In the genomic region with DNA sequence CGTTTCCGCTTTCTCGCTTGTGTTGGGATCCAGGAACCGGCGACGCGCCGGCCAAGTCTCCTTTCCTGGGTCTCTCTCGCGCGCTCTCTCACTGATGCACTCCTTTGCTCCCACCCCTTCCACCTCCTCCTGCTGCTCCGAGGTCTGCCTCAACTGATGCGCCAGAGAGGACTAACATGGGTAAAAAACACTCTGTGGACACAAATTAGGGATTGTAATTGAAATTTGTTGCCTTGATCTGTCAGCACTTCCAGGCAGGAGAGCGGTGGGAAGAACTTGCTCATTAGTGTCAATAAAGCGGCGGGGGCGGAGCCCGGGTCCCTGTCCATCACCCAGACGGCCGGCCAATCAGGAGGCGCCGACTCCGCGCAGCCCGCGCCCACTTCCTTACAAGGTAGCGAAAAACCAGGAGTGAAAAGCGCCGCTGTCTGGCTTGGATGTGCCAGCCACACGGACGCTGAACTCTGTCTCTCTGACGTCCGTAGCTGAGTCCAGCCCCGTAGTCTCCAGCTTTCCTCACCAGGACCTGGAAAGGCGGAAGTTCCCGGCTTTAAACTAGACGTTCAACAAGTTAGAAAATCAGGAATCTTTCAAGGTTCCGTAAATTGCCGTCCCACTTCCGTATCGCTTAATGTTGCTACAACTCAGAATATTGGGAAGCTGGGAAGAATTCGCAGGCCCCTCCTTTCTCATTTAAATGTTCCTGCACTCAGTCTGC, we compare ENCODE assay signal across 8 cellular contexts. TPM values are rescaled to one million over a fixed set of nuclear protein-coding genes. Genes with fewer than 3 reads are reported as not detected.
A peak's percentile ranks its signal among the peaks of the same experiment; 100 is the strongest.
DNase-seq lines count a peak whose midpoint lies in the region; ATAC-seq, FAIRE-seq and TF ChIP-seq lines count a peak whose summit lies in the region.

Gene TBX18, minus strand, starts transcription at position 267 of the 718 bp plus-strand sequence. CDS start 417 bp downstream, outside the sequence.

- H3K27me3 ChIP-seq in fibroblast of lung (ENCODE audit: control insufficient read depth, insufficient read depth, low read length) (peaks cover 51% of the 10 kb centered on the region), mucosa of stomach (ENCODE audit: control insufficient read depth, insufficient read depth, low read length) (peaks cover 86% of the 10 kb centered on the region), upper lobe of right lung (peaks cover 100% of the 10 kb centered on the region)

- H3K9me3 ChIP-seq in A549 (no peaks in the 10 kb centered on the region), HEK293 (ENCODE audit: control insufficient read depth, insufficient read depth, low read depth, low read length) (no peaks in the 10 kb centered on the region), fibroblast of lung (ENCODE audit: control insufficient read depth, insufficient read depth, low read depth, low read length) (no peaks in the 10 kb centered on the region), mucosa of stomach (ENCODE audit: control insufficient read depth, low read length) (no peaks in the 10 kb centered on the region), upper lobe of right lung (no peaks in the 10 kb centered on the region)

- peak within 1 kb of the TSS; percentile 95 to 98 for H3K27ac ChIP-seq in A549
- peak within 1 kb of the TSS; percentile 97 for H3K27ac ChIP-seq in HEK293 (ENCODE audit: extremely low read depth, low read depth, low read length)
- H3K27ac ChIP-seq in fibroblast of lung (ENCODE audit: insufficient read depth, low read length): peak within 1 kb of the TSS; percentile 37
- H3K27ac ChIP-seq in upper lobe of right lung: no peak within 1 kb of the TSS

- TF ChIP-seq POLR2A in A549 (IDR thresholded peaks at IDR 0.05; ENCODE audit: low read length): 0 out of 2 replicates have a peak, but pooled peaks have one; percentile 39

- peak; percentile 78 to 85 for ATAC-seq in A549
- peak; percentile 77 for ATAC-seq in upper lobe of right lung
- ATAC-seq in GM19452 (IDR thresholded peaks at IDR 0.05; ENCODE audit: unreplicated experiment): no peak

- H3K36me3 ChIP-seq in HEK293 (ENCODE audit: control insufficient read depth in 2 of 2, insufficient read depth in 1 of 2, low read length in 2 of 2): peaks cover 4 to 5% of the 10 kb centered on the region in 2 experiments; a peak in 2 of 3 replicates
- H3K36me3 ChIP-seq in fibroblast of lung (ENCODE audit: control insufficient read depth, insufficient read depth, low read length): no peaks in the 10 kb centered on the region
- no peaks in the 10 kb centered on the region for H3K36me3 ChIP-seq in mucosa of stomach (ENCODE audit: control insufficient read depth, insufficient read depth, low read length)
- H3K36me3 ChIP-seq in upper lobe of right lung: no peaks in the 10 kb centered on the region

- peaks cover 8% of the 10 kb centered on the region for H3K4me1 Mint-ChIP-seq in T-helper 2 cell treated with Interferon-gamma antibody and Interleukin-4, amounts not matched to agents 5 μg/mL and 100 μg/mL, for 36 hours (ENCODE audit: low read depth)

- TF ChIP-seq CTCF in A549 (IDR thresholded peaks at IDR 0.05) (no peak), HEK293 (tag by site-specific recombination; IDR thresholded peaks at IDR 0.05) (no peak; the same call in 1 of the 2 replicates), fibroblast of lung (conservative IDR thresholded peaks at IDR 0.05 in 1 of 2, IDR thresholded peaks at IDR 0.05 in 1 of 2; ENCODE audit: low read depth in 1 of 2, low read length in 2 of 2) (peak in 1 of 2 donors; percentile 12), upper lobe of right lung (IDR thresholded peaks at IDR 0.05) (no peak)

- WGBS in A549 (ENCODE audit: missing lambda C conversion rate): 0% methylated on average over 31 of the region's 42 CpGs

- H3K79me2 ChIP-seq in fibroblast of lung (ENCODE audit: control insufficient read depth, insufficient read depth, low read length): no peaks in the 10 kb centered on the region

- peaks cover 10% of the 10 kb centered on the region for H3K9me3 Mint-ChIP-seq in T-helper 2 cell treated with Interferon-gamma antibody and Interleukin-4, amounts not matched to agents 5 μg/mL and 100 μg/mL, for 36 hours

- H3K27me3 Mint-ChIP-seq in T-helper 2 cell treated with Interferon-gamma antibody and Interleukin-4, amounts not matched to agents 5 μg/mL and 100 μg/mL, for 36 hours (ENCODE audit: low read depth): peaks cover 71% of the 10 kb centered on the region

- H3K36me3 Mint-ChIP-seq in T-helper 2 cell treated with Interferon-gamma antibody and Interleukin-4, amounts not matched to agents 5 μg/mL and 100 μg/mL, for 36 hours (ENCODE audit: low read depth): no peaks in the 10 kb centered on the region

- DNase-seq in A549 (ENCODE audit: low read depth in 1 of 2, low spot score in 1 of 2) (peak; percentile 67 to 98), fibroblast of lung (ENCODE audit: low read depth in 2 of 2) (peak; percentile 90 to 95), upper lobe of right lung (peak; percentile 74), NCI-H2196 (lab: John Stamatoyannopoulos, UW; ENCODE audit: unreplicated experiment) (no peak)
- DNase-seq in T-helper 2 cell treated with Interferon-gamma antibody and Interleukin-4, amounts not matched to agents 5 μg/mL and 100 μg/mL, for 36 hours (ENCODE audit: low spot score): no peak

- H3K4me1 ChIP-seq in A549 (peaks cover 18% of the 10 kb centered on the region), HEK293 (ENCODE audit: control insufficient read depth, insufficient read depth, low read length) (peaks cover 8% of the 10 kb centered on the region), fibroblast of lung (ENCODE audit: control insufficient read depth, extremely low read depth, insufficient read depth, low read length) (no peaks in the 10 kb centered on the region), mucosa of stomach (ENCODE audit: control insufficient read depth, insufficient read depth, low read length) (peaks cover 13% of the 10 kb centered on the region), upper lobe of right lung (peaks cover 6% of the 10 kb centered on the region)

- intact Hi-C loops in upper lobe of right lung (cut with DNase I): no loop called here

- peak within 1 kb of the TSS; percentile 5 for H3K9ac ChIP-seq in fibroblast of lung (ENCODE audit: insufficient read depth, low read length)
- H3K9ac ChIP-seq in mucosa of stomach (ENCODE audit: low read length): no peak within 1 kb of the TSS

- H3K4me3 Mint-ChIP-seq in T-helper 2 cell treated with Interferon-gamma antibody and Interleukin-4, amounts not matched to agents 5 μg/mL and 100 μg/mL, for 36 hours: peak within 1 kb of the TSS; percentile 67

- H2AFZ ChIP-seq in fibroblast of lung (ENCODE audit: low read length): peak within 1 kb of the TSS; percentile 43

- peak within 1 kb of the TSS; percentile 88 for H3K4me2 ChIP-seq in A549
- H3K4me2 ChIP-seq in fibroblast of lung (ENCODE audit: extremely low read depth, insufficient read depth, low read length): peak within 1 kb of the TSS; percentile 73

- FAIRE-seq in A549 (lab: Jason Lieb, UNC): peak; percentile 23

- CTCF ChIA-PET in A549 (lab: Yijun Ruan, JAX): interaction anchor here (0.8 to 4.0 kb wide), 3 partner anchors 9 to 339 kb away, joined by 3 to 26 read pairs (median 4); no protein-coding TSS in a partner anchor
- CTCF ChIA-PET in HEK293 (lab: Yijun Ruan, JAX): interaction anchor here (0.6 to 2.8 kb wide), 3 partner anchors 10 to 241 kb away, joined by 3 to 7 read pairs (median 3); no protein-coding TSS in a partner anchor

- POLR2A ChIA-PET in A549 (lab: Yijun Ruan, JAX): interaction anchor here (0.8 to 1.1 kb wide), 3 partner anchors 9 to 914 kb away, joined by 3 to 16 read pairs (median 4); no protein-coding TSS in a partner anchor
- POLR2A ChIA-PET in HEK293 (lab: Yijun Ruan, JAX): interaction anchor here (1.1 to 5.4 kb wide), 7 partner anchors 9 to 914 kb away, joined by 4 to 69 read pairs (median 6); partner anchors contain the start of gene SYNCRIP

- no peak for TF ChIP-seq RAD21 in A549 (conservative IDR thresholded peaks at IDR 0.05 in 1 of 2, IDR thresholded peaks at IDR 0.05 in 1 of 2)

- H3K27ac Mint-ChIP-seq in T-helper 2 cell treated with Interferon-gamma antibody and Interleukin-4, amounts not matched to agents 5 μg/mL and 100 μg/mL, for 36 hours: peak within 1 kb of the TSS; percentile 75

- TF ChIP-seq EP300 in A549 (IDR thresholded peaks at IDR 0.05): no peak

- H3K4me3 ChIP-seq in A549 (peak within 1 kb of the TSS; percentile 86), HEK293 (ENCODE audit: low read depth, low read length) (peak within 1 kb of the TSS; percentile 59), fibroblast of lung (replicated peaks in 1 of 4; ENCODE audit: control extremely low read depth in 1 of 4, insufficient read depth in 1 of 4, low read depth in 3 of 4, low read length in 4 of 4) (peak within 1 kb of the TSS; percentile 41 to 76 (median 57)), mucosa of stomach (ENCODE audit: low read length) (peak within 1 kb of the TSS; percentile 31), upper lobe of right lung (peak within 1 kb of the TSS; percentile 33)

- no peaks in the 10 kb centered on the region for H4K20me1 ChIP-seq in fibroblast of lung (ENCODE audit: control insufficient read depth, extremely low read depth, insufficient read depth, low read length)

TF ChIP-seq in A549, 52 proteins besides CTCF, POLR2A, EP300 and RAD21 (continues in another document):
- no peak for TF ChIP-seq NFE2L2 (conservative IDR thresholded peaks at IDR 0.05; ENCODE audit: low read length)

TF ChIP-seq in HEK293, 187 proteins besides CTCF, POLR2A, EP300 and RAD21 (continues in another document):
- TF ChIP-seq ZNF707 (tag by site-specific recombination; IDR thresholded peaks at IDR 0.05): no peak
- TF ChIP-seq, protein P1, sequence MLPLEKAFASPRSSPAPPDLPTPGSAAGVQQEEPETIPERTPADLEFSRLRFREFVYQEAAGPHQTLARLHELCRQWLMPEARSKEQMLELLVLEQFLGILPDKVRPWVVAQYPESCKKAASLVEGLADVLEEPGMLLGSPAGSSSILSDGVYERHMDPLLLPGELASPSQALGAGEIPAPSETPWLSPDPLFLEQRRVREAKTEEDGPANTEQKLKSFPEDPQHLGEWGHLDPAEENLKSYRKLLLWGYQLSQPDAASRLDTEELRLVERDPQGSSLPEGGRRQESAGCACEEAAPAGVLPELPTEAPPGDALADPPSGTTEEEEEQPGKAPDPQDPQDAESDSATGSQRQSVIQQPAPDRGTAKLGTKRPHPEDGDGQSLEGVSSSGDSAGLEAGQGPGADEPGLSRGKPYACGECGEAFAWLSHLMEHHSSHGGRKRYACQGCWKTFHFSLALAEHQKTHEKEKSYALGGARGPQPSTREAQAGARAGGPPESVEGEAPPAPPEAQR (tag by site-specific recombination; IDR thresholded peaks at IDR 0.05): no peak
- TF ChIP-seq ZSCAN23 (tag by site-specific recombination; IDR thresholded peaks at IDR 0.05): no peak

RNA-seq across cellular contexts. Expression of gene TBX18, which starts in this region (rescaled TPM):
- 67.4 and 76.4 TPM in 2 replicates for polyA plus RNA-seq in A549 (2011; rRNA removed)
- polyA plus RNA-seq in A549 (2012; cell fraction: cytosol; rRNA removed): 24.0 and 34.9 TPM in 2 replicates
- 37.9 and 39.4 TPM in 2 replicates for polyA plus RNA-seq in A549 (2012; cell fraction: nucleus; rRNA removed)
- polyA plus RNA-seq in A549 (2017; fragmentation: RNase III; extraction: RNeasy Plus Mini Kit Qiagen cat#74134 plus additional on column Dnase treatment): 18.4 to 20.8 TPM (median 19.3 TPM) in 3 replicates
- polyA minus RNA-seq in A549 (2011; rRNA and poly(A)+ RNA removed): 127 and 151 TPM in 2 replicates
- total RNA-seq in fibroblast of lung: 0.33 and 0.77 TPM in 2 replicates
- 2.2 and 2.4 TPM in 2 replicates for polyA plus RNA-seq in fibroblast of lung
- polyA plus RNA-seq in fibroblast of lung (2012): 1.0 and 1.2 TPM in 2 replicates
- 0.89 and 1.3 TPM in 2 replicates for polyA minus RNA-seq in fibroblast of lung (ENCODE audit: low replicate concordance)
- total RNA-seq in upper lobe of right lung: 1.0 TPM

Comparison
In these comparisons a context has a peak if more than half of its experiments do, and no peak if none do; other contexts are left out.
1. RNA of gene TBX18 (polyA plus RNA-seq): 18.4 to 76.4 TPM in A549; 1.0 to 2.4 TPM in fibroblast of lung; every median in the first group is over 4 times any median in the second.
2. DNase-seq: peak in A549 (2 of 2), fibroblast of lung (2 of 2) and upper lobe of right lung (single experiment); none in T-helper 2 cell treated with Interferon-gamma antibody and Interleukin-4, amounts not matched to agents 5 μg/mL and 100 μg/mL, for 36 hours (single experiment) and NCI-H2196 (single experiment).
3. H3K4me3 ChIP-seq: peak in every context shown above with its lines; median percentile 86 in A549; 59 in HEK293; 57 in fibroblast of lung; 33 in upper lobe of right lung; 31 in mucosa of stomach.
4. Of the 5 proteins assayed by ChIP-seq in both HEK293 and A549: peak only in HEK293: none; only in A549: none; in both: PBX3 and REST; in neither: 3.